Comparison of ENCODE assay signal across 1 cellular context in the genomic region with DNA sequence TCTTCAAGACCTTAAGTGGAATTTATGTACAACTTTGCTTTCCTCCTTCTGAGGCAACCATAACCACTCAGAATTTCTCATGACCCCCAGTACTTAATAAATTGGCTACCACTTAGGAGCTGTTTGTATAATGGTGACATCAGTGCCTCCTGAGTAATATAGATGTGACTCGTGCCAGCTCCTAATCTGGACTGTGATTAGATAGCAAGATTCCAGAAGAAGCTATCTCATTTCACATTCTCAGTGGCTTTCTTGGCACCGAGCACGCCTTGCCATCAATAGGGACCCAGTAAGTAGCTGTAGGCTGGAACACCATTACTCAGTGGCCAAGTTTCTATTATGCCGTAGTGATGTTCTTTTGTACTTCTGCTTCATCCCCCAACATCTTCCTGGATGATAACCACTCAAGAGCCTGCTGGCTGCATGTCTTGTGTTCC.
TF ChIP-seq lines count a peak whose summit lies in the region.

No MANE protein-coding gene starts in this region.

TF ChIP-seq in HEK293, 187 proteins besides CTCF, POLR2A, EP300 and RAD21 (continued from another document and continues in another):
- TF ChIP-seq, protein P1, sequence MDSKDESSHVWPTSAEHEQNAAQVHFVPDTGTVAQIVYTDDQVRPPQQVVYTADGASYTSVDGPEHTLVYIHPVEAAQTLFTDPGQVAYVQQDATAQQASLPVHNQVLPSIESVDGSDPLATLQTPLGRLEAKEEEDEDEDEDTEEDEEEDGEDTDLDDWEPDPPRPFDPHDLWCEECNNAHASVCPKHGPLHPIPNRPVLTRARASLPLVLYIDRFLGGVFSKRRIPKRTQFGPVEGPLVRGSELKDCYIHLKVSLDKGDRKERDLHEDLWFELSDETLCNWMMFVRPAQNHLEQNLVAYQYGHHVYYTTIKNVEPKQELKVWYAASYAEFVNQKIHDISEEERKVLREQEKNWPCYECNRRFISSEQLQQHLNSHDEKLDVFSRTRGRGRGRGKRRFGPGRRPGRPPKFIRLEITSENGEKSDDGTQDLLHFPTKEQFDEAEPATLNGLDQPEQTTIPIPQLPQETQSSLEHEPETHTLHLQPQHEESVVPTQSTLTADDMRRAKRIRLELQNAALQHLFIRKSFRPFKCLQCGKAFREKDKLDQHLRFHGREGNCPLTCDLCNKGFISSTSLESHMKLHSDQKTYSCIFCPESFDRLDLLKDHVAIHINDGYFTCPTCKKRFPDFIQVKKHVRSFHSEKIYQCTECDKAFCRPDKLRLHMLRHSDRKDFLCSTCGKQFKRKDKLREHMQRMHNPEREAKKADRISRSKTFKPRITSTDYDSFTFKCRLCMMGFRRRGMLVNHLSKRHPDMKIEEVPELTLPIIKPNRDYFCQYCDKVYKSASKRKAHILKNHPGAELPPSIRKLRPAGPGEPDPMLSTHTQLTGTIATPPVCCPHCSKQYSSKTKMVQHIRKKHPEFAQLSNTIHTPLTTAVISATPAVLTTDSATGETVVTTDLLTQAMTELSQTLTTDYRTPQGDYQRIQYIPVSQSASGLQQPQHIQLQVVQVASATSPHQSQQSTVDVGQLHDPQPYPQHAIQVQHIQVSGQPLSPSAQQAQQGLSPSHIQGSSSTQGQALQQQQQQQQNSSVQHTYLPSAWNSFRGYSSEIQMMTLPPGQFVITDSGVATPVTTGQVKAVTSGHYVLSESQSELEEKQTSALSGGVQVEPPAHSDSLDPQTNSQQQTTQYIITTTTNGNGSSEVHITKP (tag by site-specific recombination; IDR thresholded peaks at IDR 0.05) = peak; percentile 60
- TF ChIP-seq ZNF155 (tag by site-specific recombination; IDR thresholded peaks at IDR 0.05) = no peak
- no peak for TF ChIP-seq KLF9 (tag by site-specific recombination; IDR thresholded peaks at IDR 0.05; ENCODE audit: low read depth)
- peak; percentile 56 for TF ChIP-seq GLIS2 (tag by site-specific recombination; IDR thresholded peaks at IDR 0.05)
- no peak for TF ChIP-seq ZNF529 (tag by site-specific recombination; IDR thresholded peaks at IDR 0.05; ENCODE audit: insufficient replicate concordance)
- TF ChIP-seq, protein P2, sequence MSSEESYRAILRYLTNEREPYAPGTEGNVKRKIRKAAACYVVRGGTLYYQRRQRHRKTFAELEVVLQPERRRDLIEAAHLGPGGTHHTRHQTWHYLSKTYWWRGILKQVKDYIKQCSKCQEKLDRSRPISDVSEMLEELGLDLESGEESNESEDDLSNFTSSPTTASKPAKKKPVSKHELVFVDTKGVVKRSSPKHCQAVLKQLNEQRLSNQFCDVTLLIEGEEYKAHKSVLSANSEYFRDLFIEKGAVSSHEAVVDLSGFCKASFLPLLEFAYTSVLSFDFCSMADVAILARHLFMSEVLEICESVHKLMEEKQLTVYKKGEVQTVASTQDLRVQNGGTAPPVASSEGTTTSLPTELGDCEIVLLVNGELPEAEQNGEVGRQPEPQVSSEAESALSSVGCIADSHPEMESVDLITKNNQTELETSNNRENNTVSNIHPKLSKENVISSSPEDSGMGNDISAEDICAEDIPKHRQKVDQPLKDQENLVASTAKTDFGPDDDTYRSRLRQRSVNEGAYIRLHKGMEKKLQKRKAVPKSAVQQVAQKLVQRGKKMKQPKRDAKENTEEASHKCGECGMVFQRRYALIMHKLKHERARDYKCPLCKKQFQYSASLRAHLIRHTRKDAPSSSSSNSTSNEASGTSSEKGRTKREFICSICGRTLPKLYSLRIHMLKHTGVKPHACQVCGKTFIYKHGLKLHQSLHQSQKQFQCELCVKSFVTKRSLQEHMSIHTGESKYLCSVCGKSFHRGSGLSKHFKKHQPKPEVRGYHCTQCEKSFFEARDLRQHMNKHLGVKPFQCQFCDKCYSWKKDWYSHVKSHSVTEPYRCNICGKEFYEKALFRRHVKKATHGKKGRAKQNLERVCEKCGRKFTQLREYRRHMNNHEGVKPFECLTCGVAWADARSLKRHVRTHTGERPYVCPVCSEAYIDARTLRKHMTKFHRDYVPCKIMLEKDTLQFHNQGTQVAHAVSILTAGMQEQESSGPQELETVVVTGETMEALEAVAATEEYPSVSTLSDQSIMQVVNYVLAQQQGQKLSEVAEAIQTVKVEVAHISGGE (tag by site-specific recombination; conservative IDR thresholded peaks at IDR 0.05; ENCODE audit: low read depth) = no peak
- no peak for TF ChIP-seq ZNF211 (tag by site-specific recombination; IDR thresholded peaks at IDR 0.05; ENCODE audit: low read depth)
- TF ChIP-seq GLI2 (tag by site-specific recombination; IDR thresholded peaks at IDR 0.05; ENCODE audit: borderline replicate concordance, low read depth) = peak; percentile 26; the same call in 1 of the 2 replicates
- no peak for TF ChIP-seq ZNF670 (tag by site-specific recombination; IDR thresholded peaks at IDR 0.05; ENCODE audit: low read depth)
- TF ChIP-seq, protein P3, sequence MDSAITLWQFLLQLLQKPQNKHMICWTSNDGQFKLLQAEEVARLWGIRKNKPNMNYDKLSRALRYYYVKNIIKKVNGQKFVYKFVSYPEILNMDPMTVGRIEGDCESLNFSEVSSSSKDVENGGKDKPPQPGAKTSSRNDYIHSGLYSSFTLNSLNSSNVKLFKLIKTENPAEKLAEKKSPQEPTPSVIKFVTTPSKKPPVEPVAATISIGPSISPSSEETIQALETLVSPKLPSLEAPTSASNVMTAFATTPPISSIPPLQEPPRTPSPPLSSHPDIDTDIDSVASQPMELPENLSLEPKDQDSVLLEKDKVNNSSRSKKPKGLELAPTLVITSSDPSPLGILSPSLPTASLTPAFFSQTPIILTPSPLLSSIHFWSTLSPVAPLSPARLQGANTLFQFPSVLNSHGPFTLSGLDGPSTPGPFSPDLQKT (IDR thresholded peaks at IDR 0.05; ENCODE audit: borderline replicate concordance, low read depth, low read length) = no peak
- TF ChIP-seq, protein P4, sequence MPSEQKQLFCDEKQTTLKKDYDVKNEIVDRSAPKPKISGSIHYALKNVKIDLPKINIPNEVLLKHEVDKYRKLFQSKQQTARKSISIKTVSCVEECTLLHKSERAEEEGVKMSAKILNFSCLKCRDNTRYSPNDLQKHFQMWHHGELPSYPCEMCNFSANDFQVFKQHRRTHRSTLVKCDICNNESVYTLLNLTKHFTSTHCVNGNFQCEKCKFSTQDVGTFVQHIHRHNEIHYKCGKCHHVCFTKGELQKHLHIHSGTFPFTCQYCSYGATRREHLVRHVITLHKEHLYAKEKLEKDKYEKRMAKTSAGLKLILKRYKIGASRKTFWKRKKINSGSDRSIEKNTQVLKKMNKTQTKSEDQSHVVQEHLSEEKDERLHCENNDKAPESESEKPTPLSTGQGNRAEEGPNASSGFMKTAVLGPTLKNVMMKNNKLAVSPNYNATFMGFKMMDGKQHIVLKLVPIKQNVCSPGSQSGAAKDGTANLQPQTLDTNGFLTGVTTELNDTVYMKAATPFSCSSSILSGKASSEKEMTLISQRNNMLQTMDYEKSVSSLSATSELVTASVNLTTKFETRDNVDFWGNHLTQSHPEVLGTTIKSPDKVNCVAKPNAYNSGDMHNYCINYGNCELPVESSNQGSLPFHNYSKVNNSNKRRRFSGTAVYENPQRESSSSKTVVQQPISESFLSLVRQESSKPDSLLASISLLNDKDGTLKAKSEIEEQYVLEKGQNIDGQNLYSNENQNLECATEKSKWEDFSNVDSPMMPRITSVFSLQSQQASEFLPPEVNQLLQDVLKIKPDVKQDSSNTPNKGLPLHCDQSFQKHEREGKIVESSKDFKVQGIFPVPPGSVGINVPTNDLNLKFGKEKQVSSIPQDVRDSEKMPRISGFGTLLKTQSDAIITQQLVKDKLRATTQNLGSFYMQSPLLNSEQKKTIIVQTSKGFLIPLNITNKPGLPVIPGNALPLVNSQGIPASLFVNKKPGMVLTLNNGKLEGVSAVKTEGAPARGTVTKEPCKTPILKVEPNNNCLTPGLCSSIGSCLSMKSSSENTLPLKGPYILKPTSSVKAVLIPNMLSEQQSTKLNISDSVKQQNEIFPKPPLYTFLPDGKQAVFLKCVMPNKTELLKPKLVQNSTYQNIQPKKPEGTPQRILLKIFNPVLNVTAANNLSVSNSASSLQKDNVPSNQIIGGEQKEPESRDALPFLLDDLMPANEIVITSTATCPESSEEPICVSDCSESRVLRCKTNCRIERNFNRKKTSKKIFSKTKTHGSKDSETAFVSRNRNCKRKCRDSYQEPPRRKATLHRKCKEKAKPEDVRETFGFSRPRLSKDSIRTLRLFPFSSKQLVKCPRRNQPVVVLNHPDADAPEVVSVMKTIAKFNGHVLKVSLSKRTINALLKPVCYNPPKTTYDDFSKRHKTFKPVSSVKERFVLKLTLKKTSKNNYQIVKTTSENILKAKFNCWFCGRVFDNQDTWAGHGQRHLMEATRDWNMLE (tag by site-specific recombination; conservative IDR thresholded peaks at IDR 0.05; ENCODE audit: low read depth) = peak; percentile 51; the same call in 1 of the 2 replicates
- TF ChIP-seq TRIM28 (IDR thresholded peaks at IDR 0.05; ENCODE audit: borderline replicate concordance, low read length) = no peak
- TF ChIP-seq ZNF350 (tag by site-specific recombination; IDR thresholded peaks at IDR 0.05) = no peak
- peak; percentile 97 for TF ChIP-seq ZEB2 (tag by site-specific recombination; IDR thresholded peaks at IDR 0.05)
- TF ChIP-seq ZNF76 (tag by site-specific recombination; IDR thresholded peaks at IDR 0.05; ENCODE audit: borderline replicate concordance, low read depth) = no peak
- TF ChIP-seq, protein P5, sequence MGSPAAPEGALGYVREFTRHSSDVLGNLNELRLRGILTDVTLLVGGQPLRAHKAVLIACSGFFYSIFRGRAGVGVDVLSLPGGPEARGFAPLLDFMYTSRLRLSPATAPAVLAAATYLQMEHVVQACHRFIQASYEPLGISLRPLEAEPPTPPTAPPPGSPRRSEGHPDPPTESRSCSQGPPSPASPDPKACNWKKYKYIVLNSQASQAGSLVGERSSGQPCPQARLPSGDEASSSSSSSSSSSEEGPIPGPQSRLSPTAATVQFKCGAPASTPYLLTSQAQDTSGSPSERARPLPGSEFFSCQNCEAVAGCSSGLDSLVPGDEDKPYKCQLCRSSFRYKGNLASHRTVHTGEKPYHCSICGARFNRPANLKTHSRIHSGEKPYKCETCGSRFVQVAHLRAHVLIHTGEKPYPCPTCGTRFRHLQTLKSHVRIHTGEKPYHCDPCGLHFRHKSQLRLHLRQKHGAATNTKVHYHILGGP (tag by site-specific recombination; IDR thresholded peaks at IDR 0.05) = no peak
- no peak for TF ChIP-seq ZBTB48 (tag by site-specific recombination; IDR thresholded peaks at IDR 0.05)
- TF ChIP-seq ZNF335 (tag by site-specific recombination; conservative IDR thresholded peaks at IDR 0.05) = no peak; the same call in 1 of the 2 replicates
- TF ChIP-seq ZNF677 (tag by site-specific recombination; IDR thresholded peaks at IDR 0.05) = no peak
- no peak for TF ChIP-seq ZNF549 (tag by site-specific recombination; IDR thresholded peaks at IDR 0.05)
- TF ChIP-seq, protein P6, sequence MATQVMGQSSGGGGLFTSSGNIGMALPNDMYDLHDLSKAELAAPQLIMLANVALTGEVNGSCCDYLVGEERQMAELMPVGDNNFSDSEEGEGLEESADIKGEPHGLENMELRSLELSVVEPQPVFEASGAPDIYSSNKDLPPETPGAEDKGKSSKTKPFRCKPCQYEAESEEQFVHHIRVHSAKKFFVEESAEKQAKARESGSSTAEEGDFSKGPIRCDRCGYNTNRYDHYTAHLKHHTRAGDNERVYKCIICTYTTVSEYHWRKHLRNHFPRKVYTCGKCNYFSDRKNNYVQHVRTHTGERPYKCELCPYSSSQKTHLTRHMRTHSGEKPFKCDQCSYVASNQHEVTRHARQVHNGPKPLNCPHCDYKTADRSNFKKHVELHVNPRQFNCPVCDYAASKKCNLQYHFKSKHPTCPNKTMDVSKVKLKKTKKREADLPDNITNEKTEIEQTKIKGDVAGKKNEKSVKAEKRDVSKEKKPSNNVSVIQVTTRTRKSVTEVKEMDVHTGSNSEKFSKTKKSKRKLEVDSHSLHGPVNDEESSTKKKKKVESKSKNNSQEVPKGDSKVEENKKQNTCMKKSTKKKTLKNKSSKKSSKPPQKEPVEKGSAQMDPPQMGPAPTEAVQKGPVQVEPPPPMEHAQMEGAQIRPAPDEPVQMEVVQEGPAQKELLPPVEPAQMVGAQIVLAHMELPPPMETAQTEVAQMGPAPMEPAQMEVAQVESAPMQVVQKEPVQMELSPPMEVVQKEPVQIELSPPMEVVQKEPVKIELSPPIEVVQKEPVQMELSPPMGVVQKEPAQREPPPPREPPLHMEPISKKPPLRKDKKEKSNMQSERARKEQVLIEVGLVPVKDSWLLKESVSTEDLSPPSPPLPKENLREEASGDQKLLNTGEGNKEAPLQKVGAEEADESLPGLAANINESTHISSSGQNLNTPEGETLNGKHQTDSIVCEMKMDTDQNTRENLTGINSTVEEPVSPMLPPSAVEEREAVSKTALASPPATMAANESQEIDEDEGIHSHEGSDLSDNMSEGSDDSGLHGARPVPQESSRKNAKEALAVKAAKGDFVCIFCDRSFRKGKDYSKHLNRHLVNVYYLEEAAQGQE (tag by site-specific recombination; IDR thresholded peaks at IDR 0.05) = no peak
- TF ChIP-seq ZNF433 (tag by site-specific recombination; IDR thresholded peaks at IDR 0.05; ENCODE audit: low read depth) = no peak
- no peak for TF ChIP-seq ZNF404 (tag by site-specific recombination; IDR thresholded peaks at IDR 0.05)
- TF ChIP-seq, protein P7, sequence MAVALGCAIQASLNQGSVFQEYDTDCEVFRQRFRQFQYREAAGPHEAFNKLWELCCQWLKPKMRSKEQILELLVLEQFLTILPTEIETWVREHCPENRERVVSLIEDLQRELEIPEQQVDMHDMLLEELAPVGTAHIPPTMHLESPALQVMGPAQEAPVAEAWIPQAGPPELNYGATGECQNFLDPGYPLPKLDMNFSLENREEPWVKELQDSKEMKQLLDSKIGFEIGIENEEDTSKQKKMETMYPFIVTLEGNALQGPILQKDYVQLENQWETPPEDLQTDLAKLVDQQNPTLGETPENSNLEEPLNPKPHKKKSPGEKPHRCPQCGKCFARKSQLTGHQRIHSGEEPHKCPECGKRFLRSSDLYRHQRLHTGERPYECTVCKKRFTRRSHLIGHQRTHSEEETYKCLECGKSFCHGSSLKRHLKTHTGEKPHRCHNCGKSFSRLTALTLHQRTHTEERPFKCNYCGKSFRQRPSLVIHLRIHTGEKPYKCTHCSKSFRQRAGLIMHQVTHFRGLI (tag by site-specific recombination; IDR thresholded peaks at IDR 0.05) = no peak; the same call in 1 of the 2 replicates
- no peak for TF ChIP-seq ZNF157 (tag by site-specific recombination; IDR thresholded peaks at IDR 0.05)
- TF ChIP-seq HOXD13 (CRISPR knock-in tag; IDR thresholded peaks at IDR 0.05; ENCODE audit: borderline replicate concordance) = no peak
- TF ChIP-seq ZNF214 (tag by site-specific recombination; IDR thresholded peaks at IDR 0.05; ENCODE audit: borderline replicate concordance) = no peak
- TF ChIP-seq GLIS1 (tag by site-specific recombination; IDR thresholded peaks at IDR 0.05) = peak; percentile 59
- peak; percentile 50; the same call in 1 of the 2 replicates for TF ChIP-seq RBAK (tag by site-specific recombination; IDR thresholded peaks at IDR 0.05)
- no peak for TF ChIP-seq ZNF473 (tag by site-specific recombination; IDR thresholded peaks at IDR 0.05)
- TF ChIP-seq, protein P8, sequence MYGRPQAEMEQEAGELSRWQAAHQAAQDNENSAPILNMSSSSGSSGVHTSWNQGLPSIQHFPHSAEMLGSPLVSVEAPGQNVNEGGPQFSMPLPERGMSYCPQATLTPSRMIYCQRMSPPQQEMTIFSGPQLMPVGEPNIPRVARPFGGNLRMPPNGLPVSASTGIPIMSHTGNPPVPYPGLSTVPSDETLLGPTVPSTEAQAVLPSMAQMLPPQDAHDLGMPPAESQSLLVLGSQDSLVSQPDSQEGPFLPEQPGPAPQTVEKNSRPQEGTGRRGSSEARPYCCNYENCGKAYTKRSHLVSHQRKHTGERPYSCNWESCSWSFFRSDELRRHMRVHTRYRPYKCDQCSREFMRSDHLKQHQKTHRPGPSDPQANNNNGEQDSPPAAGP (tag by site-specific recombination; IDR thresholded peaks at IDR 0.05) = no peak
- no peak for TF ChIP-seq WT1 (tag by site-specific recombination; IDR thresholded peaks at IDR 0.05)
- peak; percentile 69; the same call in 1 of the 2 replicates for TF ChIP-seq ZNF501 (tag by site-specific recombination; IDR thresholded peaks at IDR 0.05)
- TF ChIP-seq ZNF266 (tag by site-specific recombination; IDR thresholded peaks at IDR 0.05; ENCODE audit: low read depth) = no peak
- peak; percentile 90 for TF ChIP-seq ZNF184 (tag by site-specific recombination; IDR thresholded peaks at IDR 0.05)
- TF ChIP-seq ZFHX2 (tag by site-specific recombination; conservative IDR thresholded peaks at IDR 0.05) = no peak
